In the genomic region with DNA sequence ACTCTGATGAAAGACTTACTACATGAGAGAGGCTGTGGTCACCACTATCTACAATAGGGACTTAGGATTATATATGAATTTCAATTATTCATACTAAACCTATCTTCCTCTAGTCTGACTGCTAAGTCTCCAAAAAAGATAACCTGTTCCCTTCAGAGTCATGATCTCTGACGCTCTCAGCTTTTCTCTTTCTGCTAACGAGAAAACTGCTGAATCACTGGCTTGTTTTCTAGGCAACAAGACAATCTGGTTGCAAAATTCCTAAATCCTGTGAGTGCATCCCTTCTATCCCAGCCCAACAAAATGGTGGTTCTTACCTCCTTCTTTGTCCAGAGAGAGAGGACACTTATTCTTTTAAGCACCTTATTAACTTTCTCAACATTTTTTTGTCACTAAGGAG, we compare ENCODE assay signal across 1 cellular context.
TF ChIP-seq lines count a peak whose summit lies in the region.

No MANE protein-coding gene starts in this region.

TF ChIP-seq in GM23338, 12 proteins besides CTCF, POLR2A, EP300 and RAD21 (continued from another document):
- TF ChIP-seq, protein P1, sequence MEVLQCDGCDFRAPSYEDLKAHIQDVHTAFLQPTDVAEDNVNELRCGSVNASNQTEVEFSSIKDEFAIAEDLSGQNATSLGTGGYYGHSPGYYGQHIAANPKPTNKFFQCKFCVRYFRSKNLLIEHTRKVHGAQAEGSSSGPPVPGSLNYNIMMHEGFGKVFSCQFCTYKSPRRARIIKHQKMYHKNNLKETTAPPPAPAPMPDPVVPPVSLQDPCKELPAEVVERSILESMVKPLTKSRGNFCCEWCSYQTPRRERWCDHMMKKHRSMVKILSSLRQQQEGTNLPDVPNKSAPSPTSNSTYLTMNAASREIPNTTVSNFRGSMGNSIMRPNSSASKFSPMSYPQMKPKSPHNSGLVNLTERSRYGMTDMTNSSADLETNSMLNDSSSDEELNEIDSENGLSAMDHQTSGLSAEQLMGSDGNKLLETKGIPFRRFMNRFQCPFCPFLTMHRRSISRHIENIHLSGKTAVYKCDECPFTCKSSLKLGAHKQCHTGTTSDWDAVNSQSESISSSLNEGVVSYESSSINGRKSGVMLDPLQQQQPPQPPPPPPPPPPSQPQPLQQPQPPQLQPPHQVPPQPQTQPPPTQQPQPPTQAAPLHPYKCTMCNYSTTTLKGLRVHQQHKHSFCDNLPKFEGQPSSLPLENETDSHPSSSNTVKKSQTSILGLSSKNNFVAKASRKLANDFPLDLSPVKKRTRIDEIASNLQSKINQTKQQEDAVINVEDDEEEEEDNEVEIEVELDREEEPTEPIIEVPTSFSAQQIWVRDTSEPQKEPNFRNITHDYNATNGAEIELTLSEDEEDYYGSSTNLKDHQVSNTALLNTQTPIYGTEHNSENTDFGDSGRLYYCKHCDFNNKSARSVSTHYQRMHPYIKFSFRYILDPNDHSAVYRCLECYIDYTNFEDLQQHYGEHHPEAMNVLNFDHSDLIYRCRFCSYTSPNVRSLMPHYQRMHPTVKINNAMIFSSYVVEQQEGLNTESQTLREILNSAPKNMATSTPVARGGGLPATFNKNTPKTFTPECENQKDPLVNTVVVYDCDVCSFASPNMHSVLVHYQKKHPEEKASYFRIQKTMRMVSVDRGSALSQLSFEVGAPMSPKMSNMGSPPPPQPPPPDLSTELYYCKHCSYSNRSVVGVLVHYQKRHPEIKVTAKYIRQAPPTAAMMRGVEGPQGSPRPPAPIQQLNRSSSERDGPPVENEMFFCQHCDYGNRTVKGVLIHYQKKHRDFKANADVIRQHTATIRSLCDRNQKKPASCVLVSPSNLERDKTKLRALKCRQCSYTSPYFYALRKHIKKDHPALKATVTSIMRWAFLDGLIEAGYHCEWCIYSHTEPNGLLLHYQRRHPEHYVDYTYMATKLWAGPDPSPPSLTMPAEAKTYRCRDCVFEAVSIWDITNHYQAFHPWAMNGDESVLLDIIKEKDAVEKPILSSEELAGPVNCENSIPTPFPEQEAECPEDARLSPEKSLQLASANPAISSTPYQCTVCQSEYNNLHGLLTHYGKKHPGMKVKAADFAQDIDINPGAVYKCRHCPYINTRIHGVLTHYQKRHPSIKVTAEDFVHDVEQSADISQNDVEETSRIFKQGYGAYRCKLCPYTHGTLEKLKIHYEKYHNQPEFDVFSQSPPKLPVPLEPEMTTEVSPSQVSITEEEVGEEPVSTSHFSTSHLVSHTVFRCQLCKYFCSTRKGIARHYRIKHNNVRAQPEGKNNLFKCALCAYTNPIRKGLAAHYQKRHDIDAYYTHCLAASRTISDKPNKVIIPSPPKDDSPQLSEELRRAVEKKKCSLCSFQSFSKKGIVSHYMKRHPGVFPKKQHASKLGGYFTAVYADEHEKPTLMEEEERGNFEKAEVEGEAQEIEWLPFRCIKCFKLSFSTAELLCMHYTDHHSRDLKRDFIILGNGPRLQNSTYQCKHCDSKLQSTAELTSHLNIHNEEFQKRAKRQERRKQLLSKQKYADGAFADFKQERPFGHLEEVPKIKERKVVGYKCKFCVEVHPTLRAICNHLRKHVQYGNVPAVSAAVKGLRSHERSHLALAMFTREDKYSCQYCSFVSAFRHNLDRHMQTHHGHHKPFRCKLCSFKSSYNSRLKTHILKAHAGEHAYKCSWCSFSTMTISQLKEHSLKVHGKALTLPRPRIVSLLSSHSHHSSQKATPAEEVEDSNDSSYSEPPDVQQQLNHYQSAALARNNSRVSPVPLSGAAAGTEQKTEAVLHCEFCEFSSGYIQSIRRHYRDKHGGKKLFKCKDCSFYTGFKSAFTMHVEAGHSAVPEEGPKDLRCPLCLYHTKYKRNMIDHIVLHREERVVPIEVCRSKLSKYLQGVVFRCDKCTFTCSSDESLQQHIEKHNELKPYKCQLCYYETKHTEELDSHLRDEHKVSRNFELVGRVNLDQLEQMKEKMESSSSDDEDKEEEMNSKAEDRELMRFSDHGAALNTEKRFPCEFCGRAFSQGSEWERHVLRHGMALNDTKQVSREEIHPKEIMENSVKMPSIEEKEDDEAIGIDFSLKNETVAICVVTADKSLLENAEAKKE (CRISPR knock-in tag; IDR thresholded peaks at IDR 0.05) = no peak
- TF ChIP-seq EZH2phosphoT487 (IDR thresholded peaks at IDR 0.05; ENCODE audit: unreplicated experiment) (no peak), POLR2AphosphoS5 (IDR thresholded peaks at IDR 0.05; ENCODE audit: low read depth) (no peak), STAT1 (IDR thresholded peaks at IDR 0.05; ENCODE audit: unreplicated experiment) (no peak), CREB1 (CRISPR knock-in tag; IDR thresholded peaks at IDR 0.05; ENCODE audit: low read depth) (no peak)
- TF ChIP-seq, protein P2, sequence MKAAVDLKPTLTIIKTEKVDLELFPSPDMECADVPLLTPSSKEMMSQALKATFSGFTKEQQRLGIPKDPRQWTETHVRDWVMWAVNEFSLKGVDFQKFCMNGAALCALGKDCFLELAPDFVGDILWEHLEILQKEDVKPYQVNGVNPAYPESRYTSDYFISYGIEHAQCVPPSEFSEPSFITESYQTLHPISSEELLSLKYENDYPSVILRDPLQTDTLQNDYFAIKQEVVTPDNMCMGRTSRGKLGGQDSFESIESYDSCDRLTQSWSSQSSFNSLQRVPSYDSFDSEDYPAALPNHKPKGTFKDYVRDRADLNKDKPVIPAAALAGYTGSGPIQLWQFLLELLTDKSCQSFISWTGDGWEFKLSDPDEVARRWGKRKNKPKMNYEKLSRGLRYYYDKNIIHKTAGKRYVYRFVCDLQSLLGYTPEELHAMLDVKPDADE (IDR thresholded peaks at IDR 0.05) = no peak
